ENCODE assay signal across 15 cellular contexts in the genomic region with DNA sequence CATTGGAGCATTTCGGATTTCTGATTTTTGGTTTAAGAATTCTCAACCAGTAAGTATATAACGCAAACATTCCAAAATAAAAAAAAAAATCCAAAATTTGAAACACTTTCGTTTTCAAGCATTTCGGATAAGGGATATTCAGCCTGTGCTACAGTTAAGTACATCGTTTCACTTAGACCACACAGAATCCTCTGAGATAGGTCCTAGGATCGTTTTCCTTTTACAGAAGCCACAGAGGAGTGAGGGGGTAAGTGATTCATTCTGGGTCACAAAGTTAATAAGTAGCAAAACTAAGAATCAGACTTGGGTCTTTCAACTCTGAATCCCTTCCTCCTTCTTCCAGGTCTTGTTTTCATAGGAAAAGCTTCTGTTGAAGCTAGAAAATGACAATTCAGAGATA.
DNase-seq lines count a peak whose midpoint lies in the region; ATAC-seq and TF ChIP-seq lines count a peak whose summit lies in the region.
"Had no signal": no experiment of that assay in that cellular context is flagged by ENCODE, and none has a peak within 500 bp of the region (broad histone marks: within the 10 kb centered on the region; RNA-seq: fewer than 3 reads in every experiment).

No MANE protein-coding gene starts in this region.

- H4K20me1 ChIP-seq in PC-3 (ENCODE audit: low read length) = no peaks in the 10 kb centered on the region

- ATAC-seq in PC-3 (no peak), body of pancreas (no peak), GM18520 (IDR thresholded peaks at IDR 0.05; ENCODE audit: unreplicated experiment) (no peak)

- H3K36me3 ChIP-seq in PC-3 (ENCODE audit: low read depth, low read length) = no peaks in the 10 kb centered on the region; the same call in 1 of the 2 replicates
- H3K36me3 ChIP-seq in body of pancreas (replicated peaks in 1 of 2; ENCODE audit: insufficient read depth in 1 of 2, low read depth in 2 of 2) = no peaks in the 10 kb centered on the region
- H3K36me3 ChIP-seq: SJCRH30 had no signal

- H3K27ac ChIP-seq in PC-3 (ENCODE audit: low read length) = no peak overlapping the region
- H3K27ac ChIP-seq in body of pancreas = no peak overlapping the region
- H3K27ac ChIP-seq: GM23248, SJCRH30 had no signal

- H3K9me3 ChIP-seq in PC-3 (ENCODE audit: low read length) (no peaks in the 10 kb centered on the region), body of pancreas (no peaks in the 10 kb centered on the region)
- H3K9me3 ChIP-seq: HAP-1, SJCRH30 had no signal

- DNase-seq in PC-3 (peak; percentile 6), fibroblast of the aortic adventitia (ENCODE audit: low read depth) (peak; percentile 9), left kidney (ENCODE audit: low read depth, low spot score) (peak; percentile 35), body of pancreas (no peak), cerebellum (ENCODE audit: low spot score) (no peak), NCI-H526 treated with DMSO at 0.1 percent for 48 hours (lab: John Stamatoyannopoulos, UW) (no peak)
- DNase-seq: DMS79 treated with DMSO at 0.1 percent for 48 hours, GM23248, KBM-7, NCI-H187 treated with DMSO at 0.1 percent for 48 hours, NCI-H345, NCI-H524 treated with DMSO at 0.1 percent for 48 hours, SJCRH30 had no signal

- H3F3A ChIP-seq in PC-3 (ENCODE audit: low read length, unreplicated experiment) = no peaks in the 10 kb centered on the region

- CTCF ChIA-PET in PC-3 (lab: Charles Lee) = no interaction called here

- intact Hi-C loops in PC-3 (cut with micrococcal nuclease) (no loop called here), body of pancreas (cut with DNase I) (no loop called here)

- POLR2A ChIA-PET in PC-3 (lab: Charles Lee; ENCODE audit: unreplicated experiment) = no interaction called here

- H3K79me2 ChIP-seq in PC-3 (ENCODE audit: low read length) = no peaks in the 10 kb centered on the region

- H3K9ac ChIP-seq in PC-3 (ENCODE audit: low read length) = no peak overlapping the region
- H3K9ac ChIP-seq: GM23248 had no signal

- no peaks in the 10 kb centered on the region for H3K27me3 ChIP-seq in PC-3 (ENCODE audit: low read length)
- H3K27me3 ChIP-seq in body of pancreas = no peaks in the 10 kb centered on the region
- H3K27me3 ChIP-seq: SJCRH30 had no signal

- no peak for TF ChIP-seq POLR2A in body of pancreas (IDR thresholded peaks at IDR 0.05)

- no peak overlapping the region for H2AFZ ChIP-seq in PC-3 (ENCODE audit: low read length)
- H2AFZ ChIP-seq: GM23248 had no signal

- WGBS in body of pancreas, 2 donors = 75 to 81% methylated on average over 6 of the region's 6 CpGs

- H3K4me3 ChIP-seq in PC-3 (ENCODE audit: low read length) (no peak overlapping the region), fibroblast of the aortic adventitia (ENCODE audit: low read depth, low read length) (no peak overlapping the region), body of pancreas (no peak overlapping the region)
- H3K4me3 ChIP-seq: GM23248, HAP-1, SJCRH30 had no signal

- no peaks in the 10 kb centered on the region for H3K4me1 ChIP-seq in PC-3 (ENCODE audit: insufficient read depth, low read length)
- no peaks in the 10 kb centered on the region for H3K4me1 ChIP-seq in body of pancreas
- H3K4me1 ChIP-seq: HAP-1, SJCRH30 had no signal

- H3K4me2 ChIP-seq in PC-3 (ENCODE audit: low read length) = no peak overlapping the region

- TF ChIP-seq CTCF in PC-3 (conservative IDR thresholded peaks at IDR 0.05; ENCODE audit: low read depth, low read length) = no peak
- TF ChIP-seq CTCF in fibroblast of the aortic adventitia (IDR thresholded peaks at IDR 0.05; ENCODE audit: insufficient read depth, low read length) = no peak
- TF ChIP-seq CTCF in body of pancreas (IDR thresholded peaks at IDR 0.05) = no peak

- no peaks in the 10 kb centered on the region for H3K9me2 ChIP-seq in PC-3 (replicated peaks; ENCODE audit: low read length)

- no TSS peak for BruUV-seq in PC-3 (replicated peaks; lab: Mats Ljungman, UMichigan)

Comparison
In these comparisons a context has a peak if more than half of its experiments do, and no peak if none do; other contexts are left out.
1. DNase-seq: peak in PC-3 (single experiment), fibroblast of the aortic adventitia (single experiment) and left kidney (single experiment); none in body of pancreas (0 of 4), cerebellum (single experiment) and NCI-H526 treated with DMSO at 0.1 percent for 48 hours (single experiment).